1 cellular context compared by ENCODE assay signal in the genomic region with DNA sequence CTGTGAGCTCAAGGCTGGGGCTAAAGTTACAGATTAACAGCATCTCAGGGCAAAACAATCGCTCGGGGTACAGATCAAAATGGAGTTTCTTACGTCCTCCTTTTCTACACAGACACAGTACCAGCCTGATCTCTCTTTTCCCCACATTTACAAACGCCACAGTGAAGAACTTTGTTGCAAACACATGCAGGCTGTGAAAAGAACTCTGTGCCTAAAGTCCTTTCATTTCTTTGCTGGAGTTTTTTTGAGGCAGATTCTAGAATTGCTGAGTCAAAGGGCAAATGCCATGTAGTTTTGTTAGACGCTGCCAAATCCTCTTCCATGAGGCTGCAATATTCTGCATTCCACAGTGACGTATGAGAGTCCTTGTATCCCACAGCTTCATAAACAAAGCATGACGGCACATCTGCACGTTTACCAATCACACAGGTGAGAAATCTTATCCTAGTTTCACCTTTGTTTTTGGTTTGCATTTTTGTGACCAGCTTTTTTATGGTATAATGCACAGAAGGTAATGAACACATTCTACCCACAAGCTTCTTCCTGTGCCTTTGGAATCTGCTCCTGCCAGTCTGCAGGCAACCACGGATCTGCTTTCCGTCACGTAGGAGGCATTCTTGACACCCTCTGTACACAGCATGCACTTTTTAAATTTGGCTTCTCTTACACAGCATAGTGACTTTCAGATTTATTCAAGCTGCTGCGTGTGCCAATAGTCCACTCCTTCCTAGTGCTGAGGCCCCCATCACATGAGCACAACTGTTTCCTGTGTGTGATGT.
TF ChIP-seq lines count a peak whose summit lies in the region.

No MANE protein-coding gene starts in this region.

TF ChIP-seq in GM12878, 131 proteins besides CTCF, POLR2A, EP300 and RAD21 (continued from another document):
- TF ChIP-seq, protein P1, sequence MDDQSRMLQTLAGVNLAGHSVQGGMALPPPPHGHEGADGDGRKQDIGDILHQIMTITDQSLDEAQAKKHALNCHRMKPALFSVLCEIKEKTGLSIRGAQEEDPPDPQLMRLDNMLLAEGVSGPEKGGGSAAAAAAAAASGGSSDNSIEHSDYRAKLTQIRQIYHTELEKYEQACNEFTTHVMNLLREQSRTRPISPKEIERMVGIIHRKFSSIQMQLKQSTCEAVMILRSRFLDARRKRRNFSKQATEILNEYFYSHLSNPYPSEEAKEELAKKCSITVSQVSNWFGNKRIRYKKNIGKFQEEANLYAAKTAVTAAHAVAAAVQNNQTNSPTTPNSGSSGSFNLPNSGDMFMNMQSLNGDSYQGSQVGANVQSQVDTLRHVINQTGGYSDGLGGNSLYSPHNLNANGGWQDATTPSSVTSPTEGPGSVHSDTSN (IDR thresholded peaks at IDR 0.05; ENCODE audit: insufficient replicate concordance, low read depth, low read length) = no peak
